Comparison of ENCODE assay signal across 7 cellular contexts in the genomic region with DNA sequence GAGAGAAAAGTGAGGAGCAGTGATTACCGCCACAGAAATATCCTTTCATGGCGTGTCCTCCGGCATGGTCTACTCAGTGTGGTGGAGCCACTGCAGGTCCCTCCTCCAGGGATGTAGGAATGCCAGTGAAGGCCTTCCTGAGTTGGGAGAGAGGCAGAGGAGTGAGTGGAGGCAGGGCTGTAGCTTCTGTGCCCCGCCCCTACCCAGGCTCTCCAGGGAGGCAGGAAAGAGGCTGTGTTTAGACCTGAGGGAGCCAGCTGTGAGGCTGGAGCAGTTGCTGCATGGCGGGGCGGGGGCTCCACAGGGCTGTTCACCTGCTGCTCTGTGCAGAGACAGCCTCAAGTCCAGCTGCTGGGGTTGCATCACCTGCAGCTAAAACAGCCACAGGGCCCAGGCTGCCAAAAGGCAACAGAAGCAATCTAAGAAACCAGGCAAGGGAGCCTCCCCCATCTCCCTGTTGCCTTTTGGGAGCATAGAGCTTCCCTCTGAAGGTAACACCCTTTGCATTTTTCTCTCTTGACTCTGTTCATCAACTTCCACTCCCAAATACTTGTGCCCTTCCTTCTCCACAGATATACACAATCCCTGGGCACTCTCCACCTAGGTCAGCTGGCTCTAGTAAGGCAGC. TPM values are rescaled to one million over a fixed set of nuclear protein-coding genes. Genes with fewer than 3 reads are reported as not detected.
DNase-seq lines count a peak whose midpoint lies in the region; ATAC-seq and TF ChIP-seq lines count a peak whose summit lies in the region.
"Had no signal": no experiment of that assay in that cellular context is flagged by ENCODE, and none has a peak within 500 bp of the region (broad histone marks: within the 10 kb centered on the region; RNA-seq: fewer than 3 reads in every experiment).

No MANE protein-coding gene starts in this region.

- H3K4me1 ChIP-seq in right atrium auricular region (peaks cover 0 to 25% of the 10 kb centered on the region in 2 donors), uterus (peaks cover 0 to 14% of the 10 kb centered on the region in 2 donors)

- DNase-seq in Right ventricle myocardium superior (peak; percentile 1), right atrium auricular region (ENCODE audit: low spot score) (no peak), MCF 10A (ENCODE audit: unreplicated experiment) (peak; percentile 57), uterus (peak; percentile 31 to 44), substantia nigra (lab: John Stamatoyannopoulos, UW) (no peak)

- H3K4me1 Mint-ChIP-seq in MCF 10A (ENCODE audit: insufficient read depth, unreplicated experiment): peaks cover 40% of the 10 kb centered on the region

- BruUV-seq in MCF 10A (replicated peaks; lab: Mats Ljungman, UMichigan): no TSS peak

- no peaks in the 10 kb centered on the region for H3K27me3 Mint-ChIP-seq in MCF 10A (ENCODE audit: insufficient read depth, unreplicated experiment)

- POLR2A ChIA-PET in MCF 10A (lab: Yijun Ruan, JAX): interaction anchor here (0.7 to 3.6 kb wide), 12 partner anchors 8 to 59 kb away, joined by 3 to 41 read pairs (median 4); partner anchors contain the start of genes MINDY1 and SETDB1

- H3K27ac ChIP-seq in right atrium auricular region (no peak overlapping the region), uterus (peak overlapping the region; percentile 73 to 74), substantia nigra (ENCODE audit: low read depth, low read length, poor library complexity, severe bottlenecking) (no peak overlapping the region)
- H3K27ac ChIP-seq: gastroesophageal sphincter had no signal

- no peaks in the 10 kb centered on the region for H3K27me3 ChIP-seq in right atrium auricular region
- H3K27me3 ChIP-seq in uterus: no peaks in the 10 kb centered on the region
- H3K27me3 ChIP-seq: gastroesophageal sphincter had no signal

- no peaks in the 10 kb centered on the region for H3K36me3 Mint-ChIP-seq in MCF 10A (ENCODE audit: insufficient read depth, unreplicated experiment)

- ATAC-seq in Right ventricle myocardium superior (ENCODE audit: poor library complexity): no peak
- ATAC-seq in GM21367 (IDR thresholded peaks at IDR 0.05; ENCODE audit: unreplicated experiment): no peak

- H3K9me3 Mint-ChIP-seq in MCF 10A (ENCODE audit: unreplicated experiment): no peaks in the 10 kb centered on the region

- H3K36me3 ChIP-seq in right atrium auricular region: no peaks in the 10 kb centered on the region
- no peaks in the 10 kb centered on the region for H3K36me3 ChIP-seq in uterus
- H3K36me3 ChIP-seq: gastroesophageal sphincter had no signal

- TF ChIP-seq POLR2A in uterus (IDR thresholded peaks at IDR 0.05): no peak

- CTCF ChIA-PET in MCF 10A (lab: Yijun Ruan, JAX): interaction anchor here (0.6 to 14.2 kb wide), 10 partner anchors 11 to 423 kb away, joined by 3 to 302 read pairs (median 5); partner anchors contain the start of gene MINDY1

- H3K4me3 ChIP-seq in right atrium auricular region (no peak overlapping the region), uterus (no peak overlapping the region)
- H3K4me3 ChIP-seq: gastroesophageal sphincter had no signal

- no peak overlapping the region for H3K4me3 Mint-ChIP-seq in MCF 10A (ENCODE audit: unreplicated experiment)

- no peak for TF ChIP-seq CTCF in right atrium auricular region (IDR thresholded peaks at IDR 0.05)
- TF ChIP-seq CTCF in MCF 10A (IDR thresholded peaks at IDR 0.05; ENCODE audit: unreplicated experiment): no peak
- TF ChIP-seq CTCF in uterus (IDR thresholded peaks at IDR 0.05): no peak

- intact Hi-C loops in Right ventricle myocardium superior (cut with DNase I): no loop called here
- intact Hi-C loops in MCF 10A (cut with micrococcal nuclease): loop anchor here (5.0 kb wide), 1 partner anchor 429 kb away; no protein-coding TSS in a partner anchor
- intact Hi-C loops in uterus (cut with DNase I; ENCODE audit: low total_unique reads): no loop called here

- H3K9me3 ChIP-seq in right atrium auricular region (no peaks in the 10 kb centered on the region), uterus (no peaks in the 10 kb centered on the region)
- H3K9me3 ChIP-seq: gastroesophageal sphincter had no signal

- peak overlapping the region; percentile 20 for H3K27ac Mint-ChIP-seq in MCF 10A (ENCODE audit: low read depth, unreplicated experiment)

RNA-seq across cellular contexts. Expression of gene ANXA9, which starts 0.8 kb away (rescaled TPM):
- not detected for total RNA-seq in Right ventricle myocardium superior
- total RNA-seq in right atrium auricular region: 1 to 10 TPM; 1.6 to 7.7 TPM
- total RNA-seq in MCF 10A (2022): 0.37 and 0.61 TPM in 2 replicates
- 10 to 100 TPM in 1 of 4 donors, 1 to 10 TPM in 3; 2.3 to 54.3 (median 6.2) TPM for total RNA-seq in uterus

RNA-seq across cellular contexts. Expression of gene CERS2, which starts 6.7 kb away (rescaled TPM):
- 82.5 TPM for total RNA-seq in Right ventricle myocardium superior
- total RNA-seq in right atrium auricular region: 10 to 100 TPM; 47.9 to 91.4 TPM
- 270 TPM in 2 replicates for total RNA-seq in MCF 10A (2022)
- 100 to 1,000 TPM in 3 of 4 donors, 10 to 100 TPM in 1; 74.9 to 191 (median 147) TPM for total RNA-seq in uterus

RNA-seq across cellular contexts. Expression of gene MINDY1, which starts 25.4 kb away (rescaled TPM):
- total RNA-seq in Right ventricle myocardium superior (41.6 TPM), right atrium auricular region (10 to 100 TPM; 62.2 to 72.3 TPM), MCF 10A (2022) (8.9 and 10.4 TPM in 2 replicates), uterus (10 to 100 TPM in 3 of 4 donors, 1 to 10 TPM in 1; 10.0 to 37.7 (median 24.6) TPM)

RNA-seq across cellular contexts. Expression of gene PRUNE1, which starts 27.0 kb away (rescaled TPM):
- total RNA-seq in Right ventricle myocardium superior (41.3 TPM), right atrium auricular region (10 to 100 TPM; 52.0 to 68.4 TPM), MCF 10A (2022) (17.6 and 24.1 TPM in 2 replicates), uterus (10 to 100 TPM in 3 of 4 donors, 1 to 10 TPM in 1; 10.0 to 26.4 (median 20.1) TPM)

RNA-seq across cellular contexts. Expression of gene BNIPL, which starts 55.1 kb away (rescaled TPM):
- 0.43 TPM for total RNA-seq in Right ventricle myocardium superior
- total RNA-seq in right atrium auricular region: under 1 TPM; 0.22 to 0.24 TPM
- 1.2 and 2.3 TPM in 2 replicates for total RNA-seq in MCF 10A (2022)
- under 1 TPM in 2 of 4 donors, not detected in 2; 0.24 to 0.55 TPM for total RNA-seq in uterus

Comparison
In these comparisons a context has a peak if more than half of its experiments do, and no peak if none do; other contexts are left out.
1. DNase-seq: peak in Right ventricle myocardium superior (single experiment), MCF 10A (single experiment) and uterus (2 of 2); none in right atrium auricular region (single experiment) and substantia nigra (0 of 49).
2. H3K27ac ChIP-seq: peak in uterus (2 of 2); none in right atrium auricular region (0 of 2) and substantia nigra (single experiment).